ENCODE assay signal across 14 cellular contexts in genomic region chr10:18233775-18234174, GRCh38.
A peak's percentile ranks its signal among the peaks of the same experiment; 100 is the strongest.
DNase-seq lines count a peak whose midpoint lies in the region; ATAC-seq and TF ChIP-seq lines count a peak whose summit lies in the region.
"Had no signal": no experiment of that assay in that cellular context is flagged by ENCODE, and none has a peak within 500 bp of the region (broad histone marks: within the 10 kb centered on the region; RNA-seq: fewer than 3 reads in every experiment).

No MANE protein-coding gene starts in this region.

- RAD21 ChIA-PET in HCT116 (lab: Charles Lee; ENCODE audit: low non-redundant PET in 1 of 2, low total read pairs in 2 of 2, uncharacterized antibody in 2 of 2, unreplicated experiment in 2 of 2): no interaction called here

- H3K27me3 Mint-ChIP-seq in progenitor cell of endocrine pancreas: peaks cover 59% of the 10 kb centered on the region
- H3K27me3 Mint-ChIP-seq in CD8-positive, alpha-beta T cell (ENCODE audit: low read depth): peaks cover 2% of the 10 kb centered on the region

- H3K27ac Mint-ChIP-seq in progenitor cell of endocrine pancreas: no peak overlapping the region
- no peak overlapping the region for H3K27ac Mint-ChIP-seq in CD8-positive, alpha-beta T cell

- H4K20me1 ChIP-seq in HCT116 (ENCODE audit: insufficient read depth): no peaks in the 10 kb centered on the region

- H3K4me3 ChIP-seq in HCT116 (replicated peaks in 1 of 2; ENCODE audit: low read depth in 1 of 2, low read length in 2 of 2): no peak overlapping the region
- H3K4me3 ChIP-seq in CD8-positive, alpha-beta T cell (ENCODE audit: low read depth, low read length): no peak overlapping the region
- H3K4me3 ChIP-seq: gastrocnemius medialis had no signal

- TF ChIP-seq POLR2A in HCT116 (IDR thresholded peaks at IDR 0.05; ENCODE audit: borderline replicate concordance, extremely low read depth, insufficient read depth, insufficient read length): no peak

- H3K4me1 Mint-ChIP-seq in progenitor cell of endocrine pancreas (ENCODE audit: low read depth): peaks cover 4% of the 10 kb centered on the region
- H3K4me1 Mint-ChIP-seq in CD8-positive, alpha-beta T cell (ENCODE audit: low read depth): no peaks in the 10 kb centered on the region
- H3K4me1 Mint-ChIP-seq: central memory CD8-positive, alpha-beta T cell had no signal

- H3K9ac ChIP-seq in HCT116 (ENCODE audit: low read length): no peak overlapping the region

- H3K36me3 Mint-ChIP-seq in progenitor cell of endocrine pancreas (ENCODE audit: insufficient read depth): no peaks in the 10 kb centered on the region
- no peaks in the 10 kb centered on the region for H3K36me3 Mint-ChIP-seq in CD8-positive, alpha-beta T cell

- H3K27ac ChIP-seq in HCT116 (ENCODE audit: low read depth, low read length): no peak overlapping the region
- H3K27ac ChIP-seq in CD8-positive, alpha-beta T cell (ENCODE audit: low read depth, low read length): no peak overlapping the region
- H3K27ac ChIP-seq: gastrocnemius medialis had no signal

- TF ChIP-seq RAD21 in HCT116 (IDR thresholded peaks at IDR 0.05; ENCODE audit: low read depth): peak; percentile 44

- no peaks in the 10 kb centered on the region for H3K79me2 ChIP-seq in HCT116 (ENCODE audit: insufficient read depth, low read length)

- no peaks in the 10 kb centered on the region for H3K36me3 ChIP-seq in HCT116 (ENCODE audit: control insufficient read depth in 1 of 2, insufficient read depth in 2 of 2, low read length in 2 of 2)
- no peaks in the 10 kb centered on the region for H3K36me3 ChIP-seq in CD8-positive, alpha-beta T cell (ENCODE audit: insufficient read depth, low read length)
- H3K36me3 ChIP-seq: gastrocnemius medialis had no signal

- no peaks in the 10 kb centered on the region; a peak in 1 of 4 replicates for H3K4me1 ChIP-seq in HCT116 (ENCODE audit: control insufficient read depth in 1 of 2, insufficient read depth in 2 of 2, low read length in 2 of 2)
- H3K4me1 ChIP-seq in CD8-positive, alpha-beta T cell (ENCODE audit: insufficient read depth, low read length): no peaks in the 10 kb centered on the region
- H3K4me1 ChIP-seq: gastrocnemius medialis had no signal

- POLR2A ChIA-PET in HCT116 (lab: Charles Lee): no interaction called here
- POLR2A ChIA-PET in CD8-positive, alpha-beta T cell (lab: Charles Lee): no interaction called here

- H3K4me2 ChIP-seq in HCT116 (ENCODE audit: low read length): no peak overlapping the region

- no TSS peak for BruUV-seq in HCT116 (replicated peaks; lab: Mats Ljungman, UMichigan)

- intact Hi-C loops in HCT116 (cut with micrococcal nuclease) (no loop called here), left ventricle myocardium superior (cut with micrococcal nuclease) (no loop called here)
- intact Hi-C loops in CD8-positive, alpha-beta T cell (cut with DNase I, micrococcal nuclease): loop anchor here in 1 of 2 experiments (10.0 kb wide), 1 partner anchor 629 kb away; no protein-coding TSS in a partner anchor

- no peak overlapping the region for H3K4me3 Mint-ChIP-seq in progenitor cell of endocrine pancreas (ENCODE audit: low read depth)
- no peak overlapping the region for H3K4me3 Mint-ChIP-seq in CD8-positive, alpha-beta T cell
- H3K4me3 Mint-ChIP-seq: activated T-cell treated with anti-CD3 and anti-CD28 coated beads, Interleukin-2, amount 50 U/mL, for 4 hours; central memory CD8-positive, alpha-beta T cell had no signal

- H3K9me3 ChIP-seq in HCT116 (ENCODE audit: control insufficient read depth in 1 of 2, insufficient read depth in 1 of 2, low read depth in 1 of 2, low read length in 2 of 2): no peaks in the 10 kb centered on the region
- no peaks in the 10 kb centered on the region for H3K9me3 ChIP-seq in CD8-positive, alpha-beta T cell (ENCODE audit: low read length)
- H3K9me3 ChIP-seq: gastrocnemius medialis had no signal

- H3K9me2 ChIP-seq in HCT116 (ENCODE audit: insufficient read depth): no peaks in the 10 kb centered on the region

- no peak overlapping the region for H2AFZ ChIP-seq in HCT116 (ENCODE audit: low read depth, low read length, poor library complexity, severe bottlenecking)

- DNase-seq in HCT116 (ENCODE audit: low read depth, low spot score): no peak
- DNase-seq in SW480 (ENCODE audit: low spot score): peak; percentile 10
- peak; percentile 89 for DNase-seq in left ventricle myocardium superior
- DNase-seq in progenitor cell of endocrine pancreas (ENCODE audit: low spot score, unreplicated experiment): no peak
- DNase-seq in CD8-positive, alpha-beta T cell: no peak
- no peak for DNase-seq in GDM1 (lab: John Stamatoyannopoulos, UW)
- DNase-seq: activated T-cell treated with anti-CD3 and anti-CD28 coated beads, Interleukin-2, amount 50 U/mL, for 4 hours; DND-41; gastrocnemius medialis; NCI-H1105; stimulated activated naive CD4-positive, alpha-beta T cell had no signal

- TF ChIP-seq CTCF in HCT116 (IDR thresholded peaks at IDR 0.05 in 2 of 3, conservative IDR thresholded peaks at IDR 0.05 in 1 of 3; ENCODE audit: borderline replicate concordance in 1 of 3, insufficient read depth in 1 of 3, low read depth in 2 of 3, low read length in 2 of 3): peak; percentile 18 to 41 (median 31); a peak in 4 of 6 replicates
- peak; percentile 54 for TF ChIP-seq CTCF in progenitor cell of endocrine pancreas (IDR thresholded peaks at IDR 0.05; ENCODE audit: unreplicated experiment)
- TF ChIP-seq CTCF in CD8-positive, alpha-beta T cell (IDR thresholded peaks at IDR 0.05): no peak

- H3K9me3 Mint-ChIP-seq in progenitor cell of endocrine pancreas (ENCODE audit: low read depth): no peaks in the 10 kb centered on the region
- H3K9me3 Mint-ChIP-seq in CD8-positive, alpha-beta T cell: no peaks in the 10 kb centered on the region
- H3K9me3 Mint-ChIP-seq: activated T-cell treated with anti-CD3 and anti-CD28 coated beads, Interleukin-2, amount 50 U/mL, for 4 hours; central memory CD8-positive, alpha-beta T cell had no signal

- H3K27me3 ChIP-seq in HCT116 (ENCODE audit: insufficient read depth, low read length): peaks cover 9% of the 10 kb centered on the region; the same call in 1 of the 2 replicates
- H3K27me3 ChIP-seq in CD8-positive, alpha-beta T cell (ENCODE audit: insufficient read depth, low read length): no peaks in the 10 kb centered on the region
- H3K27me3 ChIP-seq: gastrocnemius medialis had no signal

- CTCF ChIA-PET in HCT116 (lab: Charles Lee): interaction anchor here (1.0 to 1.2 kb wide), 2 partner anchors 17 to 78 kb away, joined by 3 read pairs; no protein-coding TSS in a partner anchor
- CTCF ChIA-PET in CD8-positive, alpha-beta T cell (lab: Charles Lee): interaction anchor here (0.8 to 1.2 kb wide), 2 partner anchors 9 to 16 kb away, joined by 3 read pairs; no protein-coding TSS in a partner anchor

- peak; percentile 44 for ATAC-seq in HCT116
- peak; percentile 91 for ATAC-seq in left ventricle myocardium superior
- no peak for ATAC-seq in HG03139 (IDR thresholded peaks at IDR 0.05; ENCODE audit: unreplicated experiment)
- no peak for ATAC-seq in CD8-positive, alpha-beta T cell
- no peak for ATAC-seq in GM19351 (IDR thresholded peaks at IDR 0.05; ENCODE audit: unreplicated experiment)
- ATAC-seq: activated T-cell treated with anti-CD3 and anti-CD28 coated beads, Interleukin-2, amount 50 U/mL, for 4 hours; gastrocnemius medialis had no signal

TF ChIP-seq in HCT116, 20 proteins besides CTCF, POLR2A, EP300 and RAD21:
- TF ChIP-seq REST (IDR thresholded peaks at IDR 0.05; ENCODE audit: low read depth) (no peak), TCF7L2 (IDR thresholded peaks at IDR 0.05; ENCODE audit: borderline replicate concordance, extremely low read depth, insufficient read depth, insufficient read length) (no peak), FOSL1 (IDR thresholded peaks at IDR 0.05; ENCODE audit: low read depth) (no peak), YY1 (IDR thresholded peaks at IDR 0.05; ENCODE audit: extremely low read depth, insufficient replicate concordance, low read depth, low read length) (no peak), ATF3 (IDR thresholded peaks at IDR 0.05) (no peak), CBX3 (IDR thresholded peaks at IDR 0.05; ENCODE audit: low read depth) (no peak)
TF ChIP-seq in HCT116: peak in this region for 0.

Comparison
In these comparisons a context has a peak if more than half of its experiments do, and no peak if none do; other contexts are left out.
1. ATAC-seq: peak in HCT116 (single experiment) and left ventricle myocardium superior (single experiment); none in HG03139 (single experiment), CD8-positive, alpha-beta T cell (single experiment) and GM19351 (single experiment).
2. DNase-seq: peak in SW480 (single experiment) and left ventricle myocardium superior (single experiment); none in HCT116 (single experiment), progenitor cell of endocrine pancreas (single experiment), CD8-positive, alpha-beta T cell (0 of 7) and GDM1 (single experiment).